Comparison of ENCODE assay signal across 18 cellular contexts in the genomic region with DNA sequence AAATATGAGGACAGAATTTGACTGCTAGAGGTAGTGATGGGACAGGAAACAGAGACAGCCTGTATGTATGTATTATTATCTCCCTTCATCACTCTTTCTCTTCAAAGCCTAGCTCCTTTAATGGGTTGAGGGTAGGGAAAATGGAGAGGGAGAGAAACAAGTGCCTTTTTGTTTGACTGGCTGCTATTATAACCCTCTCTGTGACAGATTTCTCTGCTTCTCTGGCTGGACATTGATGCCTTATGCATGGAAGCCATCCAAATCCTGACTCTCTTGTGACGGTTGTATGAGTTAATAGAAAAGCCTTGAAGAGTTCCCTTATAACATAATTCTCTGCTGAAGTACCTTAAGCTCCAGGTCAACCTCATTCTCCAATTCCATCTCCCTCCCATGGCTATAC.
A peak's percentile ranks its signal among the peaks of the same experiment; 100 is the strongest.
DNase-seq lines count a peak whose midpoint lies in the region; ATAC-seq and TF ChIP-seq lines count a peak whose summit lies in the region.
"Had no signal": no experiment of that assay in that cellular context is flagged by ENCODE, and none has a peak within 500 bp of the region (broad histone marks: within the 10 kb centered on the region; RNA-seq: fewer than 3 reads in every experiment).

No MANE protein-coding gene starts in this region.

- no peak for DNase-seq in activated CD4-positive, alpha-beta T cell treated with anti-CD3 and anti-CD28 coated beads for 36 hours
- DNase-seq in activated CD4-positive, alpha-beta T cell treated with anti-CD3 and anti-CD28 coated beads, Interleukin-2, amount 50 U/mL, for 1 hour = no peak
- DNase-seq in PC-9 (no peak), chondrocyte (ENCODE audit: low spot score) (no peak), osteocyte (ENCODE audit: extremely low spot score, unreplicated experiment) (no peak), right atrium auricular region (ENCODE audit: low spot score) (no peak), NCI-H2171 (lab: John Stamatoyannopoulos, UW) (no peak), transverse colon (no peak)
- DNase-seq: activated CD4-positive, alpha-beta T cell treated with anti-CD3 and anti-CD28 coated beads, Interleukin-2, amount 50 U/mL, for 48 hours; activated effector memory CD4-positive, alpha-beta T cell treated with Interleukin-2 at 50 U/mL for 16 hours; effector memory CD8-positive, alpha-beta T cell; NCI-H1694; NCI-H526 treated with DMSO at 0.1 percent for 48 hours; right cardiac atrium; stimulated activated CD4-positive, alpha-beta T cell treated with anti-CD3 and anti-CD28 coated beads, Interleukin-4, amount 100 ng/mL, for 1 hour; stimulated activated CD8-positive, alpha-beta memory T cell treated with anti-CD3 and anti-CD28 coated beads, Interleukin-4, amount 100 ng/mL, for 48 hours had no signal

- CTCF ChIA-PET in activated CD4-positive, alpha-beta T cell treated with anti-CD3 and anti-CD28 coated beads for 36 hours (lab: Charles Lee) = interaction anchor here (0.7 kb wide), 1 partner anchor 32 kb away, joined by 3 read pairs; no protein-coding TSS in a partner anchor
- CTCF ChIA-PET in PC-9 (lab: Charles Lee) = no interaction called here

- H3K27ac ChIP-seq in PC-9 (no peak overlapping the region), right atrium auricular region (no peak overlapping the region), transverse colon (no peak overlapping the region)
- H3K27ac ChIP-seq: tibial nerve had no signal

- in situ Hi-C loops in transverse colon (cut with MboI; ENCODE audit: low pct_ligation_motif_present in 1 of 4, low pct_unique_long_range_greater_than_20kb in 1 of 4, low sequenced_read_pairs in 3 of 4) = loop anchor here in 1 of 4 donors (25.0 kb wide), 1 partner anchor 211 kb away; no protein-coding TSS in a partner anchor

- H3K4me1 Mint-ChIP-seq in activated CD4-positive, alpha-beta T cell treated with anti-CD3 and anti-CD28 coated beads for 36 hours = peaks cover 72% of the 10 kb centered on the region
- peaks cover 48% of the 10 kb centered on the region for H3K4me1 Mint-ChIP-seq in chondrocyte (ENCODE audit: low read depth)
- peaks cover 50% of the 10 kb centered on the region for H3K4me1 Mint-ChIP-seq in osteocyte (ENCODE audit: unreplicated experiment)

- no peak overlapping the region for H3K4me3 Mint-ChIP-seq in activated CD4-positive, alpha-beta T cell treated with anti-CD3 and anti-CD28 coated beads for 36 hours
- H3K4me3 Mint-ChIP-seq in chondrocyte (ENCODE audit: unreplicated experiment) (no peak overlapping the region), osteocyte (ENCODE audit: unreplicated experiment) (no peak overlapping the region)
- H3K4me3 Mint-ChIP-seq: effector memory CD8-positive, alpha-beta T cell; natural killer cell treated with Interleukin-12 subunit alpha and Interleukin-12 subunit beta and Interleukin-15 and Interleukin-18, amount 100 ng/mL, for 72 hours had no signal

- H2AFZ ChIP-seq in PC-9 = 0 out of 2 replicates have a peak overlapping the region, but pooled peaks have one; percentile 33

- H3K4me2 ChIP-seq in PC-9 = no peak overlapping the region

- no peaks in the 10 kb centered on the region for H4K20me1 ChIP-seq in PC-9 (ENCODE audit: insufficient read depth)

- no peaks in the 10 kb centered on the region for H3K27me3 Mint-ChIP-seq in activated CD4-positive, alpha-beta T cell treated with anti-CD3 and anti-CD28 coated beads for 36 hours
- H3K27me3 Mint-ChIP-seq in chondrocyte (ENCODE audit: low read depth) = no peaks in the 10 kb centered on the region
- H3K27me3 Mint-ChIP-seq in osteocyte (ENCODE audit: unreplicated experiment) = no peaks in the 10 kb centered on the region
- H3K27me3 Mint-ChIP-seq: effector memory CD8-positive, alpha-beta T cell; natural killer cell treated with Interleukin-12 subunit alpha and Interleukin-12 subunit beta and Interleukin-15 and Interleukin-18, amount 100 ng/mL, for 72 hours had no signal

- H3K4me1 ChIP-seq in PC-9 (replicated peaks; ENCODE audit: insufficient read depth) = no peaks in the 10 kb centered on the region
- no peaks in the 10 kb centered on the region for H3K4me1 ChIP-seq in right atrium auricular region
- H3K4me1 ChIP-seq in transverse colon = no peaks in the 10 kb centered on the region
- H3K4me1 ChIP-seq: tibial nerve had no signal

- H3K9me3 ChIP-seq in PC-9 (ENCODE audit: insufficient read depth, low read depth) (no peaks in the 10 kb centered on the region), right atrium auricular region (no peaks in the 10 kb centered on the region), transverse colon (no peaks in the 10 kb centered on the region)
- H3K9me3 ChIP-seq: tibial nerve had no signal

- no peak for ATAC-seq in activated CD4-positive, alpha-beta T cell treated with anti-CD3 and anti-CD28 coated beads for 36 hours
- ATAC-seq: effector memory CD8-positive, alpha-beta T cell; natural killer cell treated with Interleukin-12 subunit alpha and Interleukin-12 subunit beta and Interleukin-15 and Interleukin-18, amount 100 ng/mL, for 72 hours; right cardiac atrium had no signal

- H3K9me3 Mint-ChIP-seq in activated CD4-positive, alpha-beta T cell treated with anti-CD3 and anti-CD28 coated beads for 36 hours (ENCODE audit: low read depth) = no peaks in the 10 kb centered on the region
- H3K9me3 Mint-ChIP-seq in chondrocyte (ENCODE audit: low read depth) (peaks cover 2% of the 10 kb centered on the region), osteocyte (ENCODE audit: unreplicated experiment) (peaks cover 6% of the 10 kb centered on the region)
- H3K9me3 Mint-ChIP-seq: effector memory CD8-positive, alpha-beta T cell; natural killer cell treated with Interleukin-12 subunit alpha and Interleukin-12 subunit beta and Interleukin-15 and Interleukin-18, amount 100 ng/mL, for 72 hours had no signal

- no peak overlapping the region for H3K4me3 ChIP-seq in PC-9
- no peak overlapping the region for H3K4me3 ChIP-seq in right atrium auricular region
- H3K4me3 ChIP-seq in transverse colon = no peak overlapping the region
- H3K4me3 ChIP-seq: tibial nerve had no signal

- H3K36me3 Mint-ChIP-seq in activated CD4-positive, alpha-beta T cell treated with anti-CD3 and anti-CD28 coated beads for 36 hours (ENCODE audit: low read depth) = peaks cover 5% of the 10 kb centered on the region
- H3K36me3 Mint-ChIP-seq in chondrocyte (ENCODE audit: low read depth) = no peaks in the 10 kb centered on the region
- H3K36me3 Mint-ChIP-seq in osteocyte (ENCODE audit: unreplicated experiment) = peaks cover 2% of the 10 kb centered on the region
- H3K36me3 Mint-ChIP-seq: natural killer cell treated with Interleukin-12 subunit alpha and Interleukin-12 subunit beta and Interleukin-15 and Interleukin-18, amount 100 ng/mL, for 72 hours had no signal

- H3K36me3 ChIP-seq in PC-9 (ENCODE audit: low read depth) = no peaks in the 10 kb centered on the region
- H3K36me3 ChIP-seq in right atrium auricular region = no peaks in the 10 kb centered on the region
- H3K36me3 ChIP-seq in transverse colon = no peaks in the 10 kb centered on the region
- H3K36me3 ChIP-seq: tibial nerve had no signal

- H3K79me2 ChIP-seq in PC-9 (ENCODE audit: low read depth) = no peaks in the 10 kb centered on the region

- TF ChIP-seq POLR2A in transverse colon (IDR thresholded peaks at IDR 0.05) = no peak

- TF ChIP-seq CTCF in PC-9 (conservative IDR thresholded peaks at IDR 0.05) (no peak), chondrocyte (IDR thresholded peaks at IDR 0.05) (no peak), osteocyte (IDR thresholded peaks at IDR 0.05) (no peak), right atrium auricular region (IDR thresholded peaks at IDR 0.05) (no peak), transverse colon (IDR thresholded peaks at IDR 0.05) (no peak)

- POLR2A ChIA-PET in activated CD4-positive, alpha-beta T cell treated with anti-CD3 and anti-CD28 coated beads for 36 hours (lab: Charles Lee) = no interaction called here
- POLR2A ChIA-PET in PC-9 (lab: Charles Lee; ENCODE audit: unreplicated experiment) = interaction anchor here (0.6 kb wide), 1 partner anchor 143 kb away, joined by 4 read pairs; a partner anchor contains a TSS

- BruUV-seq in PC-9 (replicated peaks; lab: Mats Ljungman, UMichigan) = no TSS peak

- no peak for TF ChIP-seq EP300 in transverse colon (IDR thresholded peaks at IDR 0.05; ENCODE audit: low read depth)

- peak overlapping the region; percentile 65 for H3K27ac Mint-ChIP-seq in activated CD4-positive, alpha-beta T cell treated with anti-CD3 and anti-CD28 coated beads for 36 hours
- peak overlapping the region; percentile 84 for H3K27ac Mint-ChIP-seq in chondrocyte (ENCODE audit: unreplicated experiment)
- peak overlapping the region; percentile 73 for H3K27ac Mint-ChIP-seq in osteocyte (ENCODE audit: unreplicated experiment)
- H3K27ac Mint-ChIP-seq: effector memory CD8-positive, alpha-beta T cell; natural killer cell treated with Interleukin-12 subunit alpha and Interleukin-12 subunit beta and Interleukin-15 and Interleukin-18, amount 100 ng/mL, for 72 hours had no signal

- no peaks in the 10 kb centered on the region for H3K9me2 ChIP-seq in PC-9 (ENCODE audit: insufficient read depth)

- H3K27me3 ChIP-seq in PC-9 (ENCODE audit: insufficient read depth, low read depth) (no peaks in the 10 kb centered on the region), right atrium auricular region (no peaks in the 10 kb centered on the region), transverse colon (no peaks in the 10 kb centered on the region)
- H3K27me3 ChIP-seq: tibial nerve had no signal

- 57 to 73% methylated on average over 1 of the region's 1 CpG for WGBS in transverse colon (ENCODE audit: low coverage in 1 of 2), 2 donors

- H3F3A ChIP-seq in PC-9 (ENCODE audit: insufficient read depth, low read depth) = no peaks in the 10 kb centered on the region

- intact Hi-C loops in activated CD4-positive, alpha-beta T cell treated with anti-CD3 and anti-CD28 coated beads for 36 hours (cut with DNase I, micrococcal nuclease) = loop anchor here in 1 of 2 experiments (10.0 kb wide), 1 partner anchor 147 kb away; a partner anchor contains a TSS
- intact Hi-C loops in PC-9 (cut with micrococcal nuclease; ENCODE audit: unreplicated experiment) = no loop called here
- intact Hi-C loops in transverse colon (cut with DNase I; ENCODE audit: low total_unique reads) = no loop called here
